Comparison of ENCODE assay signal across 16 cellular contexts in genomic region chr1:163874070-163874469, GRCh38.
DNase-seq lines count a peak whose midpoint lies in the region; ATAC-seq and TF ChIP-seq lines count a peak whose summit lies in the region.
"Had no signal": no experiment of that assay in that cellular context is flagged by ENCODE, and none has a peak within 500 bp of the region (broad histone marks: within the 10 kb centered on the region; RNA-seq: fewer than 3 reads in every experiment).

No MANE protein-coding gene starts in this region.

- no peaks in the 10 kb centered on the region for H3K36me3 ChIP-seq in breast epithelium
- H3K36me3 ChIP-seq in CD8-positive, alpha-beta memory T cell (ENCODE audit: insufficient read depth, low read length) = no peaks in the 10 kb centered on the region
- H3K36me3 ChIP-seq: Peyer's patch had no signal

- BruUV-seq in MCF 10A (replicated peaks; lab: Mats Ljungman, UMichigan) = no TSS peak

- POLR2A ChIA-PET in MCF 10A (lab: Yijun Ruan, JAX) = no interaction called here
- POLR2A ChIA-PET in CD8-positive, alpha-beta memory T cell (lab: Charles Lee) = no interaction called here

- no peak for ATAC-seq in HG02798 (IDR thresholded peaks at IDR 0.05; ENCODE audit: poor library complexity, unreplicated experiment)
- ATAC-seq: activated naive CD8-positive, alpha-beta T cell treated with anti-CD3 and anti-CD28 coated beads, Interleukin-2, amount 50 U/mL, for 24 hours had no signal

- H3K4me1 ChIP-seq in breast epithelium = no peaks in the 10 kb centered on the region
- H3K4me1 ChIP-seq in CD8-positive, alpha-beta memory T cell (ENCODE audit: insufficient read depth, low read length) = no peaks in the 10 kb centered on the region
- H3K4me1 ChIP-seq: Peyer's patch had no signal

- H3K9me3 Mint-ChIP-seq in MCF 10A (ENCODE audit: unreplicated experiment) = no peaks in the 10 kb centered on the region
- peaks cover 8 to 21% (median 11%) of the 10 kb centered on the region in 5 donors for H3K9me3 Mint-ChIP-seq in CD8-positive, alpha-beta memory T cell

- CTCF ChIA-PET in MCF 10A (lab: Yijun Ruan, JAX) = interaction anchor here (0.6 to 1.9 kb wide), 7 partner anchors 9 to 221 kb away, joined by 3 to 12 read pairs (median 3); no protein-coding TSS in a partner anchor
- CTCF ChIA-PET in CD8-positive, alpha-beta memory T cell (lab: Charles Lee) = no interaction called here

- H3K36me3 Mint-ChIP-seq in MCF 10A (ENCODE audit: insufficient read depth, unreplicated experiment) = no peaks in the 10 kb centered on the region
- no peaks in the 10 kb centered on the region for H3K36me3 Mint-ChIP-seq in CD8-positive, alpha-beta memory T cell

- TF ChIP-seq POLR2A in breast epithelium (IDR thresholded peaks at IDR 0.05) = no peak

- H3K9me3 ChIP-seq in breast epithelium = no peaks in the 10 kb centered on the region
- H3K9me3 ChIP-seq in CD8-positive, alpha-beta memory T cell (ENCODE audit: low read length) = no peaks in the 10 kb centered on the region
- H3K9me3 ChIP-seq: Peyer's patch had no signal

- H3K27me3 Mint-ChIP-seq in MCF 10A (ENCODE audit: insufficient read depth, unreplicated experiment) = no peaks in the 10 kb centered on the region
- H3K27me3 Mint-ChIP-seq in CD8-positive, alpha-beta memory T cell = peaks cover 0 to 2% of the 10 kb centered on the region in 2 donors
- H3K27me3 Mint-ChIP-seq: activated naive CD8-positive, alpha-beta T cell treated with anti-CD3 and anti-CD28 coated beads, Interleukin-2, amount 50 U/mL, for 24 hours had no signal

- H3K4me3 ChIP-seq in breast epithelium = no peak overlapping the region
- no peak overlapping the region for H3K4me3 ChIP-seq in epithelial cell of esophagus (ENCODE audit: low read length)
- H3K4me3 ChIP-seq in retinal pigment epithelial cell (ENCODE audit: low read length) = no peak overlapping the region
- H3K4me3 ChIP-seq in CD8-positive, alpha-beta memory T cell (ENCODE audit: low read length) = no peak overlapping the region
- H3K4me3 ChIP-seq: Peyer's patch, skin epidermis had no signal

- peak overlapping the region; percentile 47 for H3K27ac Mint-ChIP-seq in MCF 10A (ENCODE audit: low read depth, unreplicated experiment)
- no peak overlapping the region for H3K27ac Mint-ChIP-seq in CD8-positive, alpha-beta memory T cell
- H3K27ac Mint-ChIP-seq: activated naive CD8-positive, alpha-beta T cell treated with anti-CD3 and anti-CD28 coated beads, Interleukin-2, amount 50 U/mL, for 24 hours had no signal

- H3K27me3 ChIP-seq in breast epithelium = no peaks in the 10 kb centered on the region
- no peaks in the 10 kb centered on the region for H3K27me3 ChIP-seq in CD8-positive, alpha-beta memory T cell (ENCODE audit: insufficient read depth, low read length, poor library complexity, severe bottlenecking)
- H3K27me3 ChIP-seq: Peyer's patch had no signal

- H3K27ac ChIP-seq in breast epithelium = no peak overlapping the region
- no peak overlapping the region for H3K27ac ChIP-seq in CD8-positive, alpha-beta memory T cell (ENCODE audit: low read depth, low read length)

- intact Hi-C loops in MCF 10A (cut with micrococcal nuclease) = no loop called here
- intact Hi-C loops in breast epithelium (cut with DNase I; ENCODE audit: low total_unique reads) = no loop called here

- H3K4me3 Mint-ChIP-seq in MCF 10A (ENCODE audit: unreplicated experiment) = no peak overlapping the region
- no peak overlapping the region for H3K4me3 Mint-ChIP-seq in CD8-positive, alpha-beta memory T cell
- H3K4me3 Mint-ChIP-seq: activated naive CD8-positive, alpha-beta T cell treated with anti-CD3 and anti-CD28 coated beads, Interleukin-2, amount 50 U/mL, for 24 hours had no signal

- peaks cover 19% of the 10 kb centered on the region for H3K4me1 Mint-ChIP-seq in MCF 10A (ENCODE audit: insufficient read depth, unreplicated experiment)
- no peaks in the 10 kb centered on the region for H3K4me1 Mint-ChIP-seq in CD8-positive, alpha-beta memory T cell
- H3K4me1 Mint-ChIP-seq: activated naive CD8-positive, alpha-beta T cell treated with anti-CD3 and anti-CD28 coated beads, Interleukin-2, amount 50 U/mL, for 24 hours had no signal

- DNase-seq in MCF 10A (ENCODE audit: unreplicated experiment) (no peak), breast epithelium (ENCODE audit: low spot score in 2 of 2) (no peak), NCI-H69 (lab: John Stamatoyannopoulos, UW) (peak; percentile 36), epithelial cell of esophagus (ENCODE audit: low read depth) (no peak), retinal pigment epithelial cell (ENCODE audit: low read depth) (no peak), glomerular visceral epithelial cell (ENCODE audit: extremely low spot score) (no peak)
- no peak for DNase-seq in CD8-positive, alpha-beta memory T cell
- DNase-seq: ACHN; activated CD8-positive, alpha-beta memory T cell treated with anti-CD3 and anti-CD28 coated beads, Interleukin-2, amount 50 U/mL, for 4 hours; activated naive CD8-positive, alpha-beta T cell treated with anti-CD3 and anti-CD28 coated beads, Interleukin-2, amount 50 U/mL, for 24 hours; effector memory CD4-positive, alpha-beta T cell; GF-D8; Peyer's patch; trophoblast cell had no signal

- TF ChIP-seq CTCF in MCF 10A (IDR thresholded peaks at IDR 0.05; ENCODE audit: unreplicated experiment) = peak; percentile 50
- no peak for TF ChIP-seq CTCF in breast epithelium (IDR thresholded peaks at IDR 0.05)
- peak; percentile 49 for TF ChIP-seq CTCF in epithelial cell of esophagus (IDR thresholded peaks at IDR 0.05; ENCODE audit: insufficient read depth, low read depth, low read length, missing control alignments)
- peak; percentile 47 for TF ChIP-seq CTCF in retinal pigment epithelial cell (conservative IDR thresholded peaks at IDR 0.05; ENCODE audit: low read depth, low read length)

Comparison
In these comparisons a context has a peak if more than half of its experiments do, and no peak if none do; other contexts are left out.
1. CTCF ChIP-seq: peak in MCF 10A (single experiment), epithelial cell of esophagus (single experiment) and retinal pigment epithelial cell (single experiment); none in breast epithelium (0 of 3).